20 cellular contexts compared by ENCODE assay signal in the genomic region with DNA sequence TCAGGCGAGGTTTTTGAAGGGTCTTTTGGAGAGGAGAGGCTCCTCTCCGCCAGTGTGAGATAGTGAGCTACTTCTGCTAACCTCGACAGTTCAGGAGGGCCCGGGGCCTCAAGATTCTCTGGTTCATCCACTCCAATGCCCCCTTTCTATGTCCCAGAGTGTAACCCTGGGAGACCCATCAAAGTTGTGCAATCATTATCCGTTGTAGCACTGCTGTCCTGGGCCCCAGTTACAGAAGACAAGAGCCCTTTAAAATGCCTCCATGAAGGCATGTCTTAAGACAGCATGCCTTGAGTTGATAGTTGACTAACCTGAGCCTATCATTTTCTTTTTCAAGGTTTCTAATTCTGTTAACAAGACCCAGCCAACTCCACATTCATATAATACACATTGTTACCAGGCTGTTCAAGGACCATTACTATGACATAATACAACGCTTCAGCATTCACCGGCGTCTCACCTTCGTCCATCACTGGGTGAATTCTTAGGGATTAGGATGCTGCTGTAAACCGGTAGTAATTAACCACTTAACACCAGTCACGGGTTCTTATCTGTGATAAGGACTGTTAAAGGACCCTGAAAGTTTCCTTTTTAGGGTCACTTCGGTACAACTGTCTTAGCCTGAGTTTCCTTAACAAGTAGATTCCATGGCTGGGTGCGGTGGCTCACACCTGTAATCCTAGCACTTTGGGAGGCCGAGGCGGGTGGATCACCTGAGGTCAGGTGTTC.
"Had no signal": no experiment of that assay in that cellular context is flagged by ENCODE, and none has a peak within 500 bp of the region (broad histone marks: within the 10 kb centered on the region; RNA-seq: fewer than 3 reads in every experiment).

No MANE protein-coding gene starts in this region.

- H3K27ac ChIP-seq: thoracic aorta, WERI-Rb-1 had no signal

- ATAC-seq: activated CD4-positive, alpha-beta T cell treated with anti-CD3 and anti-CD28 coated beads for 36 hours; left lobe of liver; natural killer cell had no signal

- DNase-seq: activated CD4-positive, alpha-beta T cell treated with anti-CD3 and anti-CD28 coated beads for 36 hours; activated CD4-positive, alpha-beta T cell treated with anti-CD3 and anti-CD28 coated beads, Interleukin-2, amount 50 U/mL, for 4 hours; activated naive CD4-positive, alpha-beta T cell treated with Interleukin-2 at 50 U/mL for 16 hours; activated naive CD8-positive, alpha-beta T cell treated with anti-CD3 and anti-CD28 coated beads for 36 hours; activated T-cell treated with anti-CD3 and anti-CD28 coated beads, Interleukin-2, amount 50 U/mL, for 48 hours; cerebellar nuclear complex; cortex of kidney; heart right ventricle; lower lobe of right lung; natural killer cell; retina; spleen; stimulated activated CD4-positive, alpha-beta T cell treated with anti-CD3 and anti-CD28 coated beads, Interleukin-4, amount 100 ng/mL, for 1 hour; stimulated activated naive CD4-positive, alpha-beta T cell; WERI-Rb-1 had no signal

- H3K9me3 ChIP-seq: heart right ventricle, lower lobe of right lung, spleen, thoracic aorta had no signal

- H3K27me3 ChIP-seq: heart right ventricle, spleen had no signal

- H3K27ac Mint-ChIP-seq: activated CD4-positive, alpha-beta T cell treated with anti-CD3 and anti-CD28 coated beads for 36 hours; activated naive CD8-positive, alpha-beta T cell treated with anti-CD3 and anti-CD28 coated beads for 36 hours; natural killer cell had no signal

- H3K36me3 ChIP-seq: heart right ventricle, lower lobe of right lung, spleen, thoracic aorta, WERI-Rb-1 had no signal

- H3K36me3 Mint-ChIP-seq: activated naive CD8-positive, alpha-beta T cell treated with anti-CD3 and anti-CD28 coated beads for 36 hours; mesothelial cell of epicardium; natural killer cell; type B pancreatic cell had no signal

- H3K4me3 ChIP-seq: heart right ventricle, lower lobe of right lung, spleen, thoracic aorta had no signal

- H3K9me3 Mint-ChIP-seq: activated naive CD8-positive, alpha-beta T cell treated with anti-CD3 and anti-CD28 coated beads for 36 hours; endodermal cell; mesothelial cell of epicardium; natural killer cell; type B pancreatic cell had no signal

- H3K4me3 Mint-ChIP-seq: activated CD4-positive, alpha-beta T cell treated with anti-CD3 and anti-CD28 coated beads for 36 hours; activated naive CD8-positive, alpha-beta T cell treated with anti-CD3 and anti-CD28 coated beads for 36 hours; endodermal cell; mesothelial cell of epicardium; natural killer cell; type B pancreatic cell had no signal

- H3K4me1 Mint-ChIP-seq: activated CD4-positive, alpha-beta T cell treated with anti-CD3 and anti-CD28 coated beads for 36 hours; activated naive CD8-positive, alpha-beta T cell treated with anti-CD3 and anti-CD28 coated beads for 36 hours; natural killer cell had no signal
